27 cellular contexts compared by ENCODE assay signal in genomic region chr2:190663839-190664238, GRCh38. TPM values are rescaled to one million over a fixed set of nuclear protein-coding genes. Genes with fewer than 3 reads are reported as not detected.
DNase-seq lines count a peak whose midpoint lies in the region; ATAC-seq and TF ChIP-seq lines count a peak whose summit lies in the region.
"Had no signal": no experiment of that assay in that cellular context is flagged by ENCODE, and none has a peak within 500 bp of the region (broad histone marks: within the 10 kb centered on the region; RNA-seq: fewer than 3 reads in every experiment).

No MANE protein-coding gene starts in this region.

- no peak overlapping the region for H3K4me3 Mint-ChIP-seq in T-helper 17 cell
- H3K4me3 Mint-ChIP-seq: activated CD4-positive, alpha-beta memory T cell treated with anti-CD3 and anti-CD28 coated beads for 36 hours; dendritic cell treated with granulocyte-macrophage colony-stimulating factor and Interleukin-4, amounts not matched to agents 40 ng/mL and 50 ng/mL, for 4 days; stimulated activated naive B cell treated with anti-CD40 and anti-IgM and Interleukin-4, amounts not matched to agents 10 μg/mL and 1 μg/mL and 100 μg/mL, for 72 hours; WTC11 had no signal

- ATAC-seq in right cardiac atrium: no peak
- no peak for ATAC-seq in T-helper 17 cell
- ATAC-seq: stimulated activated naive B cell treated with anti-CD40 and anti-IgM and Interleukin-4, amounts not matched to agents 10 μg/mL and 1 μg/mL and 100 μg/mL, for 72 hours; WTC11 had no signal

- intact Hi-C loops in right cardiac atrium (cut with DNase I) (no loop called here), posterior vena cava (cut with DNase I) (no loop called here)

- H3K27ac ChIP-seq in right atrium auricular region (peak overlapping the region; percentile 53 to 66), right cardiac atrium (ENCODE audit: low read length) (no peak overlapping the region)
- H3K27ac ChIP-seq: adrenal gland, cardiac muscle cell, neutrophil, spleen, thoracic aorta, vagina had no signal

- H3K27me3 ChIP-seq in right atrium auricular region: no peaks in the 10 kb centered on the region
- H3K27me3 ChIP-seq in right cardiac atrium (ENCODE audit: control insufficient read depth, insufficient read depth): no peaks in the 10 kb centered on the region
- H3K27me3 ChIP-seq: adrenal gland, cardiac muscle cell, neutrophil, spleen, vagina had no signal

- 68% methylated on average over 3 of the region's 3 CpGs for WGBS in right cardiac atrium

- no peak overlapping the region for H3K4me3 ChIP-seq in right atrium auricular region
- H3K4me3 ChIP-seq in right cardiac atrium (ENCODE audit: low read length): no peak overlapping the region
- H3K4me3 ChIP-seq in fibroblast of mammary gland (ENCODE audit: control insufficient read depth, low read depth, low read length): no peak overlapping the region
- H3K4me3 ChIP-seq: adrenal gland, cardiac muscle cell, lung, spleen, thoracic aorta, vagina had no signal

- H3K4me1 ChIP-seq in right atrium auricular region (peaks cover 0 to 59% of the 10 kb centered on the region in 2 donors), right cardiac atrium (ENCODE audit: control insufficient read depth, insufficient read depth, low read length) (peaks cover 8% of the 10 kb centered on the region)

- CTCF ChIA-PET in GM10248 (lab: Yijun Ruan, JAX): interaction anchor here (0.7 to 9.4 kb wide), 8 partner anchors 8 to 38 kb away, joined by 3 to 76 read pairs (median 4); no protein-coding TSS in a partner anchor

- DNase-seq in right atrium auricular region (ENCODE audit: low spot score): no peak
- DNase-seq in right cardiac atrium: no peak
- no peak for DNase-seq in T-helper 17 cell
- DNase-seq in fibroblast of mammary gland (ENCODE audit: low read depth): peak; percentile 29
- no peak for DNase-seq in GM10248 (ENCODE audit: extremely low spot score)
- no peak for DNase-seq in RKO (ENCODE audit: low spot score)
- no peak for DNase-seq in glomerular visceral epithelial cell (ENCODE audit: extremely low spot score)
- DNase-seq in posterior vena cava (ENCODE audit: low spot score): no peak
- DNase-seq: activated CD4-positive, alpha-beta memory T cell treated with anti-CD3 and anti-CD28 coated beads for 36 hours; adrenal gland; C1 segment of cervical spinal cord; DND-41; NCI-H1436; NCI-H2107; NCI-H446; NCI-H82; spleen; stimulated activated CD4-positive, alpha-beta T cell treated with anti-CD3 and anti-CD28 coated beads, Interleukin-2, amount 100 ng/mL, for 48 hours; stimulated activated naive B cell treated with anti-CD40 and anti-IgM and Interleukin-4, amounts not matched to agents 10 μg/mL and 1 μg/mL and 100 μg/mL, for 72 hours; T-helper 9 cell had no signal

- H3K4me1 Mint-ChIP-seq in T-helper 17 cell: peaks cover 22% of the 10 kb centered on the region

- H3K27me3 Mint-ChIP-seq in T-helper 17 cell: no peaks in the 10 kb centered on the region
- H3K27me3 Mint-ChIP-seq: activated CD4-positive, alpha-beta memory T cell treated with anti-CD3 and anti-CD28 coated beads for 36 hours; dendritic cell treated with granulocyte-macrophage colony-stimulating factor and Interleukin-4, amounts not matched to agents 40 ng/mL and 50 ng/mL, for 4 days; stimulated activated naive B cell treated with anti-CD40 and anti-IgM and Interleukin-4, amounts not matched to agents 10 μg/mL and 1 μg/mL and 100 μg/mL, for 72 hours had no signal

- H3K36me3 Mint-ChIP-seq in T-helper 17 cell (ENCODE audit: low read depth): no peaks in the 10 kb centered on the region

- no peak for TF ChIP-seq CTCF in right atrium auricular region (IDR thresholded peaks at IDR 0.05)
- TF ChIP-seq CTCF in fibroblast of mammary gland (conservative IDR thresholded peaks at IDR 0.05; ENCODE audit: control insufficient read depth, insufficient read depth, low read depth, low read length): no peak
- TF ChIP-seq CTCF in GM10248 (IDR thresholded peaks at IDR 0.05; ENCODE audit: control extremely low read depth, extremely low read depth, low read depth, missing control alignments): no peak

- peak overlapping the region; percentile 24 for H3K27ac Mint-ChIP-seq in T-helper 17 cell
- H3K27ac Mint-ChIP-seq: activated CD4-positive, alpha-beta memory T cell treated with anti-CD3 and anti-CD28 coated beads for 36 hours; dendritic cell treated with granulocyte-macrophage colony-stimulating factor and Interleukin-4, amounts not matched to agents 40 ng/mL and 50 ng/mL, for 4 days; stimulated activated naive B cell treated with anti-CD40 and anti-IgM and Interleukin-4, amounts not matched to agents 10 μg/mL and 1 μg/mL and 100 μg/mL, for 72 hours; WTC11 had no signal

- POLR2A ChIA-PET in GM10248 (lab: Yijun Ruan, JAX): no interaction called here

- no peaks in the 10 kb centered on the region for H3K36me3 ChIP-seq in right atrium auricular region
- H3K36me3 ChIP-seq: adrenal gland, cardiac muscle cell, vagina had no signal

- H3K9me3 ChIP-seq in right atrium auricular region (no peaks in the 10 kb centered on the region), right cardiac atrium (ENCODE audit: control insufficient read depth, low read length) (no peaks in the 10 kb centered on the region), T-helper 17 cell (ENCODE audit: control insufficient read depth, low read length, poor library complexity, severe bottlenecking) (no peaks in the 10 kb centered on the region)
- H3K9me3 ChIP-seq: neutrophil, spleen, thoracic aorta, vagina had no signal

RNA-seq across cellular contexts. Expression of gene NAB1, which starts 15.0 kb away (rescaled TPM):
- total RNA-seq in right atrium auricular region (10 to 100 TPM; 37.0 to 64.4 TPM), right cardiac atrium (10 to 100 TPM; 58.8 to 65.5 (median 60.7) TPM), T-helper 17 cell (10 to 100 TPM; 22.0 to 29.0 TPM), posterior vena cava (10 to 100 TPM; 40.9 to 41.7 TPM)
- polyA plus RNA-seq in right cardiac atrium: 17.6 TPM
